Comparison of ENCODE assay signal across 2 cellular contexts in the genomic region with DNA sequence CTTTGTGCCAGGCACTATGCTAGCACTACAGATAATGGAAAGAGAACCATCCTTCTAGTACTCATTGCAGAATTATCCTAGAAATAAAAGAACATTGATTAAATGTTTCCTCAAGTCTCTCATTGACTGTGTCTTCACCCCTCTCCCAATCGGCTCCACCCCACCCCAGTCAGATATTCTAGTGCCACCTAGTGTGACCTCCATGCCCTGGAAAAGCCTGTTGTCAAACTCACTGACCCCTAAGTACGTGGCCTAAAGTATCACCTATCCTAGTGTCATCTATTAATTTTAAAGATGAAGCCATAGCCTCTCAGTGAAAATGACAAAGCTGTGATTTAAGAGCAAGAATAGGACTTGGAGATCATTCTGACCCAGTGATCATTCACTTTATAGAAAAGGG.
A peak's percentile ranks its signal among the peaks of the same experiment; 100 is the strongest.
TF ChIP-seq lines count a peak whose summit lies in the region.

No MANE protein-coding gene starts in this region.

TF ChIP-seq in HCT116, 20 proteins besides CTCF, POLR2A, EP300 and RAD21:
- TF ChIP-seq, protein P1, sequence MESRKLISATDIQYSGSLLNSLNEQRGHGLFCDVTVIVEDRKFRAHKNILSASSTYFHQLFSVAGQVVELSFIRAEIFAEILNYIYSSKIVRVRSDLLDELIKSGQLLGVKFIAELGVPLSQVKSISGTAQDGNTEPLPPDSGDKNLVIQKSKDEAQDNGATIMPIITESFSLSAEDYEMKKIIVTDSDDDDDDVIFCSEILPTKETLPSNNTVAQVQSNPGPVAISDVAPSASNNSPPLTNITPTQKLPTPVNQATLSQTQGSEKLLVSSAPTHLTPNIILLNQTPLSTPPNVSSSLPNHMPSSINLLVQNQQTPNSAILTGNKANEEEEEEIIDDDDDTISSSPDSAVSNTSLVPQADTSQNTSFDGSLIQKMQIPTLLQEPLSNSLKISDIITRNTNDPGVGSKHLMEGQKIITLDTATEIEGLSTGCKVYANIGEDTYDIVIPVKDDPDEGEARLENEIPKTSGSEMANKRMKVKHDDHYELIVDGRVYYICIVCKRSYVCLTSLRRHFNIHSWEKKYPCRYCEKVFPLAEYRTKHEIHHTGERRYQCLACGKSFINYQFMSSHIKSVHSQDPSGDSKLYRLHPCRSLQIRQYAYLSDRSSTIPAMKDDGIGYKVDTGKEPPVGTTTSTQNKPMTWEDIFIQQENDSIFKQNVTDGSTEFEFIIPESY (IDR thresholded peaks at IDR 0.05; ENCODE audit: extremely low read depth, insufficient replicate concordance, low read length) = no peak
- TF ChIP-seq, protein P2, sequence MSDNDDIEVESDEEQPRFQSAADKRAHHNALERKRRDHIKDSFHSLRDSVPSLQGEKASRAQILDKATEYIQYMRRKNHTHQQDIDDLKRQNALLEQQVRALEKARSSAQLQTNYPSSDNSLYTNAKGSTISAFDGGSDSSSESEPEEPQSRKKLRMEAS (IDR thresholded peaks at IDR 0.05) = no peak
- no peak for TF ChIP-seq CBX3 (IDR thresholded peaks at IDR 0.05; ENCODE audit: low read depth)
- TF ChIP-seq ELF1 (IDR thresholded peaks at IDR 0.05; ENCODE audit: borderline replicate concordance, low read depth) = no peak
- TF ChIP-seq CEBPB (IDR thresholded peaks at IDR 0.05; ENCODE audit: low read depth) = no peak
- TF ChIP-seq YY1 (IDR thresholded peaks at IDR 0.05; ENCODE audit: extremely low read depth, insufficient replicate concordance, low read depth, low read length) = no peak
- no peak for TF ChIP-seq JUND (IDR thresholded peaks at IDR 0.05)
- no peak for TF ChIP-seq TCF7L2 (IDR thresholded peaks at IDR 0.05; ENCODE audit: borderline replicate concordance, extremely low read depth, insufficient read depth, insufficient read length)
- no peak for TF ChIP-seq EZH2phosphoT487 (IDR thresholded peaks at IDR 0.05; ENCODE audit: borderline replicate concordance)
- no peak for TF ChIP-seq EGR1 (IDR thresholded peaks at IDR 0.05; ENCODE audit: low read depth)
- TF ChIP-seq POLR2AphosphoS5 (IDR thresholded peaks at IDR 0.05; ENCODE audit: low read depth, low read length) = no peak
- TF ChIP-seq FOSL1 (IDR thresholded peaks at IDR 0.05; ENCODE audit: low read depth) = no peak
- TF ChIP-seq, protein P3, sequence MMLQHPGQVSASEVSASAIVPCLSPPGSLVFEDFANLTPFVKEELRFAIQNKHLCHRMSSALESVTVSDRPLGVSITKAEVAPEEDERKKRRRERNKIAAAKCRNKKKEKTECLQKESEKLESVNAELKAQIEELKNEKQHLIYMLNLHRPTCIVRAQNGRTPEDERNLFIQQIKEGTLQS (IDR thresholded peaks at IDR 0.05) = no peak
- no peak for TF ChIP-seq ZFX (IDR thresholded peaks at IDR 0.05)
- TF ChIP-seq, protein P4, sequence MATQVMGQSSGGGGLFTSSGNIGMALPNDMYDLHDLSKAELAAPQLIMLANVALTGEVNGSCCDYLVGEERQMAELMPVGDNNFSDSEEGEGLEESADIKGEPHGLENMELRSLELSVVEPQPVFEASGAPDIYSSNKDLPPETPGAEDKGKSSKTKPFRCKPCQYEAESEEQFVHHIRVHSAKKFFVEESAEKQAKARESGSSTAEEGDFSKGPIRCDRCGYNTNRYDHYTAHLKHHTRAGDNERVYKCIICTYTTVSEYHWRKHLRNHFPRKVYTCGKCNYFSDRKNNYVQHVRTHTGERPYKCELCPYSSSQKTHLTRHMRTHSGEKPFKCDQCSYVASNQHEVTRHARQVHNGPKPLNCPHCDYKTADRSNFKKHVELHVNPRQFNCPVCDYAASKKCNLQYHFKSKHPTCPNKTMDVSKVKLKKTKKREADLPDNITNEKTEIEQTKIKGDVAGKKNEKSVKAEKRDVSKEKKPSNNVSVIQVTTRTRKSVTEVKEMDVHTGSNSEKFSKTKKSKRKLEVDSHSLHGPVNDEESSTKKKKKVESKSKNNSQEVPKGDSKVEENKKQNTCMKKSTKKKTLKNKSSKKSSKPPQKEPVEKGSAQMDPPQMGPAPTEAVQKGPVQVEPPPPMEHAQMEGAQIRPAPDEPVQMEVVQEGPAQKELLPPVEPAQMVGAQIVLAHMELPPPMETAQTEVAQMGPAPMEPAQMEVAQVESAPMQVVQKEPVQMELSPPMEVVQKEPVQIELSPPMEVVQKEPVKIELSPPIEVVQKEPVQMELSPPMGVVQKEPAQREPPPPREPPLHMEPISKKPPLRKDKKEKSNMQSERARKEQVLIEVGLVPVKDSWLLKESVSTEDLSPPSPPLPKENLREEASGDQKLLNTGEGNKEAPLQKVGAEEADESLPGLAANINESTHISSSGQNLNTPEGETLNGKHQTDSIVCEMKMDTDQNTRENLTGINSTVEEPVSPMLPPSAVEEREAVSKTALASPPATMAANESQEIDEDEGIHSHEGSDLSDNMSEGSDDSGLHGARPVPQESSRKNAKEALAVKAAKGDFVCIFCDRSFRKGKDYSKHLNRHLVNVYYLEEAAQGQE (IDR thresholded peaks at IDR 0.05; ENCODE audit: low read depth) = no peak
TF ChIP-seq in HCT116: peak in this region for 0.

TF ChIP-seq in GM12878, 131 proteins besides CTCF, POLR2A, EP300 and RAD21:
- TF ChIP-seq SMC3 (IDR thresholded peaks at IDR 0.05; ENCODE audit: borderline replicate concordance, low read length) = peak; percentile 14; the same call in 1 of the 2 replicates
- TF ChIP-seq SUPT20H (IDR thresholded peaks at IDR 0.05; ENCODE audit: borderline replicate concordance, control insufficient read depth, low read depth, low read length) = no peak
